ENCODE assay signal across 9 cellular contexts in genomic region chr9:34929506-34930102, GRCh38. TPM values are rescaled to one million over a fixed set of nuclear protein-coding genes. Genes with fewer than 3 reads are reported as not detected.
A peak's percentile ranks its signal among the peaks of the same experiment; 100 is the strongest.
DNase-seq lines count a peak whose midpoint lies in the region; ATAC-seq, FAIRE-seq and TF ChIP-seq lines count a peak whose summit lies in the region.
"Had no signal": no experiment of that assay in that cellular context is flagged by ENCODE, and none has a peak within 500 bp of the region (broad histone marks: within the 10 kb centered on the region; RNA-seq: fewer than 3 reads in every experiment).

No MANE protein-coding gene starts in this region.

- FAIRE-seq in GM19239 (lab: Jason Lieb, UNC) (peak; percentile 84), RCC 7860 (lab: Jason Lieb, UNC) (no peak)
- FAIRE-seq: islet of Langerhans had no signal

- peaks cover 3% of the 10 kb centered on the region; the same call in 1 of the 2 replicates for H3K27me3 ChIP-seq in BE2C
- peaks cover 16% of the 10 kb centered on the region for H3K27me3 ChIP-seq in Panc1 (ENCODE audit: control insufficient read depth, insufficient read depth, low read length)

- H3K27ac ChIP-seq in Panc1 (ENCODE audit: low read length): no peak overlapping the region

- ATAC-seq in Panc1: peak; percentile 78

- peak; percentile 52 for DNase-seq in BE2C
- peak; percentile 16 for DNase-seq in GM19239 (ENCODE audit: insufficient read length, low spot score)
- peak; percentile 2 for DNase-seq in Panc1 (ENCODE audit: low read depth, low spot score)
- DNase-seq in cardiac fibroblast (ENCODE audit: low read depth in 2 of 2): peak; percentile 25 to 26
- DNase-seq in midbrain (lab: John Stamatoyannopoulos, UW): peak; percentile 19
- DNase-seq in A172 (ENCODE audit: low spot score): no peak
- DNase-seq in RCC 7860 (ENCODE audit: low spot score): no peak
- DNase-seq in middle frontal gyrus (ENCODE audit: extremely low spot score, low spot score): no peak

- H3K36me3 ChIP-seq in BE2C (no peaks in the 10 kb centered on the region), Panc1 (ENCODE audit: control insufficient read depth, insufficient read depth, low read length) (no peaks in the 10 kb centered on the region)

- H3K4me3 ChIP-seq in BE2C (ENCODE audit: low read depth, low read length) (no peak overlapping the region), Panc1 (ENCODE audit: low read depth in 2 of 2, low read length in 2 of 2) (no peak overlapping the region), cardiac fibroblast (replicated peaks in 1 of 2; ENCODE audit: low read depth in 2 of 2, low read length in 2 of 2) (no peak overlapping the region)

- H3K9me3 ChIP-seq in BE2C: no peaks in the 10 kb centered on the region
- H3K9me3 ChIP-seq in Panc1 (ENCODE audit: control insufficient read depth, insufficient read depth, low read depth, low read length): peaks cover 6% of the 10 kb centered on the region; the same call in 1 of the 2 replicates

- peak; percentile 88 for TF ChIP-seq CTCF in BE2C (IDR thresholded peaks at IDR 0.05; ENCODE audit: low read depth, low read length)
- peak; percentile 82 for TF ChIP-seq CTCF in Panc1 (IDR thresholded peaks at IDR 0.05)
- TF ChIP-seq CTCF in cardiac fibroblast (IDR thresholded peaks at IDR 0.05; ENCODE audit: low read depth, low read length): peak; percentile 62

- CTCF ChIA-PET in Panc1 (lab: Charles Lee): interaction anchor here (0.7 to 1.3 kb wide), 3 partner anchors 30 to 1204 kb away, joined by 3 to 6 read pairs (median 3); no protein-coding TSS in a partner anchor

- in situ Hi-C loops in Panc1 (cut with HindIII; ENCODE audit: low pct_unique_long_range_greater_than_20kb, low sequenced_read_pairs): no loop called here

- no TSS peak for BruUV-seq in Panc1 (replicated peaks; lab: Mats Ljungman, UMichigan)

- H3K4me1 ChIP-seq in BE2C (no peaks in the 10 kb centered on the region), Panc1 (ENCODE audit: control insufficient read depth, insufficient read depth, low read length) (no peaks in the 10 kb centered on the region)

- intact Hi-C loops in Panc1 (cut with micrococcal nuclease; ENCODE audit: unreplicated experiment): no loop called here

- POLR2A ChIA-PET in Panc1 (lab: Charles Lee): no interaction called here

RNA-seq across cellular contexts. Expression of gene PHF24, which starts 28.5 kb away (rescaled TPM):
- polyA plus RNA-seq in BE2C (2012; ENCODE audit: insufficient read depth, insufficient read length, low read depth): not detected
- 0.08 TPM for total RNA-seq in Panc1 (2021; ENCODE audit: unreplicated experiment)
- not detected for polyA plus RNA-seq in Panc1 (2012; ENCODE audit: insufficient read length)
- total RNA-seq in A172 (2014; rRNA removed; shearing (Covaris generic)): 0.05 TPM in 1 of 2 replicates, not detected in the other

RNA-seq across cellular contexts. Expression of gene DNAJB5, which starts 59.9 kb away (rescaled TPM):
- 12.4 TPM for polyA plus RNA-seq in BE2C (2012; ENCODE audit: insufficient read depth, insufficient read length, low read depth)
- total RNA-seq in Panc1 (2021; ENCODE audit: unreplicated experiment): 9.7 TPM
- 13.9 TPM for polyA plus RNA-seq in Panc1 (2012; ENCODE audit: insufficient read length)
- total RNA-seq in A172 (2014; rRNA removed; shearing (Covaris generic)): 3.3 and 6.7 TPM in 2 replicates

Comparison
In these comparisons a context has a peak if more than half of its experiments do, and no peak if none do; other contexts are left out.
1. DNase-seq: peak in BE2C (single experiment), GM19239 (single experiment), Panc1 (single experiment), cardiac fibroblast (2 of 2) and midbrain (single experiment); none in A172 (single experiment), RCC 7860 (single experiment) and middle frontal gyrus (single experiment).
2. Peak in every context shown above with its lines, with median percentiles within 50 percentile points of each other: CTCF ChIP-seq.